8 cellular contexts compared by ENCODE assay signal in genomic region chr16:1964046-1964505, GRCh38. TPM values are rescaled to one million over a fixed set of nuclear protein-coding genes. Genes with fewer than 3 reads are reported as not detected.
DNase-seq lines count a peak whose midpoint lies in the region; ATAC-seq lines count a peak whose summit lies in the region.

No MANE protein-coding gene starts in this region.

- DNase-seq in ACHN (peak; percentile 50), M059J (ENCODE audit: low read depth) (peak; percentile 44), immature natural killer cell (no peak), SHP77 (lab: John Stamatoyannopoulos, UW) (no peak), SW480 (ENCODE audit: low spot score) (no peak)
- peak in 1 of 2 donors; percentile 82 for DNase-seq in stimulated activated effector memory CD8-positive, alpha-beta T cell treated with anti-CD3 and anti-CD28 coated beads, Interleukin-12 subunit alpha, Interleukin-12 subunit beta, amount 100 ng/mL, for 72 hours (ENCODE audit: low spot score in 2 of 2)

- peaks cover 13 to 35% (median 14%) of the 10 kb centered on the region in 3 donors for H3K27me3 Mint-ChIP-seq in immature natural killer cell (ENCODE audit: low read depth in 3 of 3)

- peak overlapping the region; percentile 75 for H3K27ac ChIP-seq in angular gyrus (ENCODE audit: low read depth, low read length)

- peaks cover 37 to 49% of the 10 kb centered on the region in 2 donors for H3K4me1 Mint-ChIP-seq in immature natural killer cell
- peaks cover 59% of the 10 kb centered on the region for H3K4me1 Mint-ChIP-seq in stimulated activated effector memory CD8-positive, alpha-beta T cell treated with anti-CD3 and anti-CD28 coated beads, Interleukin-12 subunit alpha, Interleukin-12 subunit beta, amount 100 ng/mL, for 72 hours

- ATAC-seq in GM19043 (IDR thresholded peaks at IDR 0.05; ENCODE audit: low read depth, unreplicated experiment) = peak; percentile 4
- peak; percentile 29 for ATAC-seq in stimulated activated effector memory CD8-positive, alpha-beta T cell treated with anti-CD3 and anti-CD28 coated beads, Interleukin-12 subunit alpha, Interleukin-12 subunit beta, amount 100 ng/mL, for 72 hours

- H3K9me3 Mint-ChIP-seq in immature natural killer cell = no peaks in the 10 kb centered on the region
- H3K9me3 Mint-ChIP-seq in stimulated activated effector memory CD8-positive, alpha-beta T cell treated with anti-CD3 and anti-CD28 coated beads, Interleukin-12 subunit alpha, Interleukin-12 subunit beta, amount 100 ng/mL, for 72 hours = no peaks in the 10 kb centered on the region

- in situ Hi-C loops in ACHN (cut with HindIII; ENCODE audit: low pct_ligation_motif_present, low pct_unique_long_range_greater_than_20kb, low sequenced_read_pairs) = no loop called here

- peak overlapping the region; percentile 88 to 94 (median 91) for H3K27ac Mint-ChIP-seq in immature natural killer cell
- peak overlapping the region; percentile 94 for H3K27ac Mint-ChIP-seq in stimulated activated effector memory CD8-positive, alpha-beta T cell treated with anti-CD3 and anti-CD28 coated beads, Interleukin-12 subunit alpha, Interleukin-12 subunit beta, amount 100 ng/mL, for 72 hours

- peak overlapping the region; percentile 89 to 94 (median 92) for H3K4me3 Mint-ChIP-seq in immature natural killer cell
- peak overlapping the region; percentile 82 for H3K4me3 Mint-ChIP-seq in stimulated activated effector memory CD8-positive, alpha-beta T cell treated with anti-CD3 and anti-CD28 coated beads, Interleukin-12 subunit alpha, Interleukin-12 subunit beta, amount 100 ng/mL, for 72 hours

- peaks cover 8 to 13% (median 11%) of the 10 kb centered on the region in 3 donors for H3K36me3 Mint-ChIP-seq in immature natural killer cell
- H3K36me3 Mint-ChIP-seq in stimulated activated effector memory CD8-positive, alpha-beta T cell treated with anti-CD3 and anti-CD28 coated beads, Interleukin-12 subunit alpha, Interleukin-12 subunit beta, amount 100 ng/mL, for 72 hours = peaks cover 63% of the 10 kb centered on the region

RNA-seq across cellular contexts. Expression of gene RPS2, which starts 0.6 kb away (rescaled TPM):
- 1,628 and 1,651 TPM in 2 replicates for total RNA-seq in M059J (2014; rRNA removed; shearing (Covaris generic))
- polyA plus RNA-seq in immature natural killer cell = 1,000 to 10,000 TPM; 2,221 to 2,989 (median 2,668) TPM

RNA-seq across cellular contexts. Expression of gene RNF151, which starts 2.6 kb away (rescaled TPM):
- total RNA-seq in M059J (2014; rRNA removed; shearing (Covaris generic)) = not detected in 2 replicates
- polyA plus RNA-seq in immature natural killer cell = not detected

RNA-seq across cellular contexts. Expression of gene NDUFB10, which starts 4.7 kb away (rescaled TPM):
- total RNA-seq in M059J (2014; rRNA removed; shearing (Covaris generic)) = 287 and 304 TPM in 2 replicates
- 100 to 1,000 TPM; 201 to 232 (median 203) TPM for polyA plus RNA-seq in immature natural killer cell

RNA-seq across cellular contexts. Expression of gene TBL3, which starts 7.8 kb away (rescaled TPM):
- total RNA-seq in M059J (2014; rRNA removed; shearing (Covaris generic)) = 42.2 and 76.8 TPM in 2 replicates
- polyA plus RNA-seq in immature natural killer cell = 10 to 100 TPM; 34.4 to 66.1 (median 59.8) TPM

RNA-seq across cellular contexts. Expression of gene RPL3L, which starts 9.6 kb away (rescaled TPM):
- total RNA-seq in M059J (2014; rRNA removed; shearing (Covaris generic)) = 0.52 TPM in 1 of 2 replicates, not detected in the other
- not detected for polyA plus RNA-seq in immature natural killer cell

Comparison
In these comparisons a context has a peak if more than half of its experiments do, and no peak if none do; other contexts are left out.
1. DNase-seq: peak in ACHN (single experiment) and M059J (single experiment); none in immature natural killer cell (0 of 3), SHP77 (0 of 2) and SW480 (single experiment).